ENCODE assay signal across 1 cellular context in the genomic region with DNA sequence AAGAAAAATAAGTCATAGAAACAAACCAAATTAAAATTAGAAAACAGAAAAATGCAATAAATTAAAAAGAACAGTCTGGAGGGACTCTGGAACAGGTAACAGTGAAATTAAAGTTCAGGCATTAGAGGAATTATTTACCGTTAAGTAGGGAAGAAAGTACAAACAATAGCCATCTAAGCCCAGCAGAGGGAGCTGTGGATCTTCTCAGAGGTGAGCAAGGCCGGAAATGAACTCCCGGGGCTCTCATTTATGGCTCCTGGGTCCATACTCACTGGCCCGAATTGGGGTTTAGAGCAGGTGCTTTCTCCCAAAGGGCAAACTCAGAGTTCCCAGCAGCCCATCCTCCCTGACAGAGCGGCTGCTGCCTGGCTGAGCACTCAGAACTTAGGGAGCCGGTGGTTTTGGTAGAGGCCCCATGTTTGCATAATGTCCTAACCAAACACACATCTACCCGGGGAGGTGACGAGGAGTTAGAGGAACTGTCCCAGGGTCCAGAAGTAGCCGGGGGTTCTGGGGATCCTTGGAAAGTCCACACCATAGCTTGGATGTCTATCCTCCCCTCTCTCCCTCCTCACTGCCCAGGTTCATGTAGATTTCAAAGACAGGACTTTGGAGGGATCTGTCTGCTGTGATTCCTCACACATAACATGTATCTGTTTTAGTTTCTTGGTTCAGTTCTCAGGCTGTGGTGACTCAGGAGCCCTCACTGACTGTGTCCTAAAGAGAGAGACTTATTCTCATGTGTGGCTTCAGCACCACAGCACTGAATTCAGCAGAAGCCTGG.
TF ChIP-seq lines count a peak whose summit lies in the region.

No MANE protein-coding gene starts in this region.

TF ChIP-seq in K562, 482 proteins besides CTCF, POLR2A, EP300 and RAD21 (continued from another document and continues in another):
- TF ChIP-seq, protein P1, sequence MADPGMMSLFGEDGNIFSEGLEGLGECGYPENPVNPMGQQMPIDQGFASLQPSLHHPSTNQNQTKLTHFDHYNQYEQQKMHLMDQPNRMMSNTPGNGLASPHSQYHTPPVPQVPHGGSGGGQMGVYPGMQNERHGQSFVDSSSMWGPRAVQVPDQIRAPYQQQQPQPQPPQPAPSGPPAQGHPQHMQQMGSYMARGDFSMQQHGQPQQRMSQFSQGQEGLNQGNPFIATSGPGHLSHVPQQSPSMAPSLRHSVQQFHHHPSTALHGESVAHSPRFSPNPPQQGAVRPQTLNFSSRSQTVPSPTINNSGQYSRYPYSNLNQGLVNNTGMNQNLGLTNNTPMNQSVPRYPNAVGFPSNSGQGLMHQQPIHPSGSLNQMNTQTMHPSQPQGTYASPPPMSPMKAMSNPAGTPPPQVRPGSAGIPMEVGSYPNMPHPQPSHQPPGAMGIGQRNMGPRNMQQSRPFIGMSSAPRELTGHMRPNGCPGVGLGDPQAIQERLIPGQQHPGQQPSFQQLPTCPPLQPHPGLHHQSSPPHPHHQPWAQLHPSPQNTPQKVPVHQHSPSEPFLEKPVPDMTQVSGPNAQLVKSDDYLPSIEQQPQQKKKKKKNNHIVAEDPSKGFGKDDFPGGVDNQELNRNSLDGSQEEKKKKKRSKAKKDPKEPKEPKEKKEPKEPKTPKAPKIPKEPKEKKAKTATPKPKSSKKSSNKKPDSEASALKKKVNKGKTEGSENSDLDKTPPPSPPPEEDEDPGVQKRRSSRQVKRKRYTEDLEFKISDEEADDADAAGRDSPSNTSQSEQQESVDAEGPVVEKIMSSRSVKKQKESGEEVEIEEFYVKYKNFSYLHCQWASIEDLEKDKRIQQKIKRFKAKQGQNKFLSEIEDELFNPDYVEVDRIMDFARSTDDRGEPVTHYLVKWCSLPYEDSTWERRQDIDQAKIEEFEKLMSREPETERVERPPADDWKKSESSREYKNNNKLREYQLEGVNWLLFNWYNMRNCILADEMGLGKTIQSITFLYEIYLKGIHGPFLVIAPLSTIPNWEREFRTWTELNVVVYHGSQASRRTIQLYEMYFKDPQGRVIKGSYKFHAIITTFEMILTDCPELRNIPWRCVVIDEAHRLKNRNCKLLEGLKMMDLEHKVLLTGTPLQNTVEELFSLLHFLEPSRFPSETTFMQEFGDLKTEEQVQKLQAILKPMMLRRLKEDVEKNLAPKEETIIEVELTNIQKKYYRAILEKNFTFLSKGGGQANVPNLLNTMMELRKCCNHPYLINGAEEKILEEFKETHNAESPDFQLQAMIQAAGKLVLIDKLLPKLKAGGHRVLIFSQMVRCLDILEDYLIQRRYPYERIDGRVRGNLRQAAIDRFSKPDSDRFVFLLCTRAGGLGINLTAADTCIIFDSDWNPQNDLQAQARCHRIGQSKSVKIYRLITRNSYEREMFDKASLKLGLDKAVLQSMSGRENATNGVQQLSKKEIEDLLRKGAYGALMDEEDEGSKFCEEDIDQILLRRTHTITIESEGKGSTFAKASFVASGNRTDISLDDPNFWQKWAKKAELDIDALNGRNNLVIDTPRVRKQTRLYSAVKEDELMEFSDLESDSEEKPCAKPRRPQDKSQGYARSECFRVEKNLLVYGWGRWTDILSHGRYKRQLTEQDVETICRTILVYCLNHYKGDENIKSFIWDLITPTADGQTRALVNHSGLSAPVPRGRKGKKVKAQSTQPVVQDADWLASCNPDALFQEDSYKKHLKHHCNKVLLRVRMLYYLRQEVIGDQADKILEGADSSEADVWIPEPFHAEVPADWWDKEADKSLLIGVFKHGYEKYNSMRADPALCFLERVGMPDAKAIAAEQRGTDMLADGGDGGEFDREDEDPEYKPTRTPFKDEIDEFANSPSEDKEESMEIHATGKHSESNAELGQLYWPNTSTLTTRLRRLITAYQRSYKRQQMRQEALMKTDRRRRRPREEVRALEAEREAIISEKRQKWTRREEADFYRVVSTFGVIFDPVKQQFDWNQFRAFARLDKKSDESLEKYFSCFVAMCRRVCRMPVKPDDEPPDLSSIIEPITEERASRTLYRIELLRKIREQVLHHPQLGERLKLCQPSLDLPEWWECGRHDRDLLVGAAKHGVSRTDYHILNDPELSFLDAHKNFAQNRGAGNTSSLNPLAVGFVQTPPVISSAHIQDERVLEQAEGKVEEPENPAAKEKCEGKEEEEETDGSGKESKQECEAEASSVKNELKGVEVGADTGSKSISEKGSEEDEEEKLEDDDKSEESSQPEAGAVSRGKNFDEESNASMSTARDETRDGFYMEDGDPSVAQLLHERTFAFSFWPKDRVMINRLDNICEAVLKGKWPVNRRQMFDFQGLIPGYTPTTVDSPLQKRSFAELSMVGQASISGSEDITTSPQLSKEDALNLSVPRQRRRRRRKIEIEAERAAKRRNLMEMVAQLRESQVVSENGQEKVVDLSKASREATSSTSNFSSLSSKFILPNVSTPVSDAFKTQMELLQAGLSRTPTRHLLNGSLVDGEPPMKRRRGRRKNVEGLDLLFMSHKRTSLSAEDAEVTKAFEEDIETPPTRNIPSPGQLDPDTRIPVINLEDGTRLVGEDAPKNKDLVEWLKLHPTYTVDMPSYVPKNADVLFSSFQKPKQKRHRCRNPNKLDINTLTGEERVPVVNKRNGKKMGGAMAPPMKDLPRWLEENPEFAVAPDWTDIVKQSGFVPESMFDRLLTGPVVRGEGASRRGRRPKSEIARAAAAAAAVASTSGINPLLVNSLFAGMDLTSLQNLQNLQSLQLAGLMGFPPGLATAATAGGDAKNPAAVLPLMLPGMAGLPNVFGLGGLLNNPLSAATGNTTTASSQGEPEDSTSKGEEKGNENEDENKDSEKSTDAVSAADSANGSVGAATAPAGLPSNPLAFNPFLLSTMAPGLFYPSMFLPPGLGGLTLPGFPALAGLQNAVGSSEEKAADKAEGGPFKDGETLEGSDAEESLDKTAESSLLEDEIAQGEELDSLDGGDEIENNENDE (IDR thresholded peaks at IDR 0.05; ENCODE audit: low read depth, low read length): no peak
- TF ChIP-seq NFE2L1 (tag; IDR thresholded peaks at IDR 0.05; ENCODE audit: borderline replicate concordance, low read depth) (no peak), ZFX (CRISPR knock-in tag; IDR thresholded peaks at IDR 0.05) (peak; percentile 51), TAL1 (IDR thresholded peaks at IDR 0.05) (peak; percentile 32; the same call in 1 of the 2 replicates), ZKSCAN1 (IDR thresholded peaks at IDR 0.05; ENCODE audit: low read depth, low read length) (no peak), ZBTB8A (IDR thresholded peaks at IDR 0.05; ENCODE audit: partially characterized antibody) (no peak), STAT6 (CRISPR knock-in tag; IDR thresholded peaks at IDR 0.05) (peak; percentile 49; the same call in 1 of the 2 replicates), L3MBTL2 (IDR thresholded peaks at IDR 0.05) (peak; percentile 76), SRSF7 (optimal IDR thresholded peaks at IDR 0.05; ENCODE audit: low read depth, low read length) (no peak), ERF (CRISPR knock-in tag; IDR thresholded peaks at IDR 0.05) (no peak), ZNF354B (CRISPR knock-in tag; IDR thresholded peaks at IDR 0.05) (no peak), KLF6 (CRISPR knock-in tag; IDR thresholded peaks at IDR 0.05; ENCODE audit: borderline replicate concordance) (no peak), ZNF699 (CRISPR knock-in tag; IDR thresholded peaks at IDR 0.05; ENCODE audit: insufficient replicate concordance) (no peak), SAFB2 (IDR thresholded peaks at IDR 0.05; ENCODE audit: borderline replicate concordance, low read depth, low read length, severe bottlenecking) (no peak), PHF21A (IDR thresholded peaks at IDR 0.05; ENCODE audit: borderline replicate concordance, low read depth) (peak; percentile 77), NR0B1 (IDR thresholded peaks at IDR 0.05; ENCODE audit: partially characterized antibody) (no peak), CCNT2 (IDR thresholded peaks at IDR 0.05; ENCODE audit: borderline replicate concordance, extremely low read depth, insufficient read length, low read depth, low read length) (no peak), ZEB2 (IDR thresholded peaks at IDR 0.05) (peak; percentile 65; the same call in 1 of the 2 replicates), ZNF143 (CRISPR knock-in tag; IDR thresholded peaks at IDR 0.05) (no peak), ZNF408 (CRISPR knock-in tag; IDR thresholded peaks at IDR 0.05; ENCODE audit: low read depth) (no peak), GATA2 (CRISPR knock-in tag; IDR thresholded peaks at IDR 0.05) (no peak), ZNF584 (CRISPR knock-in tag; IDR thresholded peaks at IDR 0.05; ENCODE audit: low read depth) (peak; percentile 61; the same call in 1 of the 2 replicates), SAFB (IDR thresholded peaks at IDR 0.05; ENCODE audit: borderline replicate concordance, low read depth, low read length) (no peak), E2F3 (CRISPR knock-in tag; IDR thresholded peaks at IDR 0.05) (no peak), ZNF212 (CRISPR knock-in tag; IDR thresholded peaks at IDR 0.05) (no peak), RBM17 (IDR thresholded peaks at IDR 0.05; ENCODE audit: borderline replicate concordance, low read depth, low read length) (no peak), PHTF2 (CRISPR knock-in tag; IDR thresholded peaks at IDR 0.05) (no peak), PYGO2 (tag; IDR thresholded peaks at IDR 0.05) (peak; percentile 79; the same call in 1 of the 2 replicates), ZNF253 (CRISPR knock-in tag; conservative IDR thresholded peaks at IDR 0.05) (no peak), GABPB1 (CRISPR knock-in tag; IDR thresholded peaks at IDR 0.05) (peak; percentile 84), ARID2 (IDR thresholded peaks at IDR 0.05) (no peak), MYC (IDR thresholded peaks at IDR 0.05; ENCODE audit: low read depth, low read length) (peak; percentile 65), MYC (CRISPR knock-in tag; IDR thresholded peaks at IDR 0.05; ENCODE audit: borderline replicate concordance, low read depth) (no peak), CREBBP (IDR thresholded peaks at IDR 0.05; ENCODE audit: low read depth, low read length) (no peak), AFF4 (CRISPR knock-in tag; IDR thresholded peaks at IDR 0.05) (no peak)
